1 cellular context compared by ENCODE assay signal in genomic region chr2:60553992-60554648, GRCh38.
TF ChIP-seq lines count a peak whose summit lies in the region.

No MANE protein-coding gene starts in this region.

TF ChIP-seq in HEK293, 187 proteins besides CTCF, POLR2A, EP300 and RAD21 (continued from another document and continues in another):
- TF ChIP-seq REST (tag by site-specific recombination; IDR thresholded peaks at IDR 0.05) (no peak), ZFP37 (tag by site-specific recombination; IDR thresholded peaks at IDR 0.05) (peak; percentile 48; the same call in 1 of the 2 replicates), KLF9 (tag by site-specific recombination; IDR thresholded peaks at IDR 0.05; ENCODE audit: low read depth) (peak; percentile 70), ZBTB20 (tag by site-specific recombination; IDR thresholded peaks at IDR 0.05) (peak; percentile 74), ZBTB10 (tag by site-specific recombination; IDR thresholded peaks at IDR 0.05) (0 out of 2 replicates have a peak, but pooled peaks have one; percentile 40), ZNF776 (tag by site-specific recombination; IDR thresholded peaks at IDR 0.05; ENCODE audit: borderline replicate concordance) (no peak), ZNF335 (tag by site-specific recombination; conservative IDR thresholded peaks at IDR 0.05) (peak; percentile 11; the same call in 1 of the 2 replicates), ZNF37A (tag by site-specific recombination; IDR thresholded peaks at IDR 0.05) (no peak), ZNF596 (tag by site-specific recombination; IDR thresholded peaks at IDR 0.05) (0 out of 2 replicates have a peak, but pooled peaks have one; percentile 52), ZBTB7A (tag by site-specific recombination; IDR thresholded peaks at IDR 0.05; ENCODE audit: low read depth) (no peak), ZNF423 (tag by site-specific recombination; IDR thresholded peaks at IDR 0.05) (0 out of 2 replicates have a peak, but pooled peaks have one; percentile 6), KLF8 (tag by site-specific recombination; IDR thresholded peaks at IDR 0.05) (peak; percentile 37; the same call in 1 of the 2 replicates), ZNF521 (tag by site-specific recombination; IDR thresholded peaks at IDR 0.05) (no peak), EGR2 (tag by site-specific recombination; IDR thresholded peaks at IDR 0.05; ENCODE audit: low read depth) (peak; percentile 59), ZNF692 (tag by site-specific recombination; IDR thresholded peaks at IDR 0.05) (no peak), PRDM1 (tag by site-specific recombination; IDR thresholded peaks at IDR 0.05) (peak; percentile 55; the same call in 1 of the 2 replicates), SETDB1 (IDR thresholded peaks at IDR 0.05; ENCODE audit: insufficient read length, low read length) (no peak), ZFP3 (tag by site-specific recombination; IDR thresholded peaks at IDR 0.05; ENCODE audit: low read depth) (no peak), ZNF416 (tag by site-specific recombination; IDR thresholded peaks at IDR 0.05) (no peak), ZNF341 (tag by site-specific recombination; IDR thresholded peaks at IDR 0.05; ENCODE audit: low read depth) (peak; percentile 84), ZBTB17 (tag by site-specific recombination; IDR thresholded peaks at IDR 0.05) (0 out of 2 replicates have a peak, but pooled peaks have one; percentile 7), GLI2 (tag by site-specific recombination; IDR thresholded peaks at IDR 0.05; ENCODE audit: borderline replicate concordance, low read depth) (no peak), ZNF140 (tag by site-specific recombination; IDR thresholded peaks at IDR 0.05) (no peak), ZSCAN30 (tag by site-specific recombination; IDR thresholded peaks at IDR 0.05) (no peak), ZFHX2 (tag by site-specific recombination; conservative IDR thresholded peaks at IDR 0.05) (peak; percentile 75), ZFP41 (tag by site-specific recombination; IDR thresholded peaks at IDR 0.05; ENCODE audit: borderline replicate concordance) (no peak), ZNF518A (tag by site-specific recombination; conservative IDR thresholded peaks at IDR 0.05; ENCODE audit: low read depth) (no peak), ZNF148 (tag by site-specific recombination; IDR thresholded peaks at IDR 0.05; ENCODE audit: borderline replicate concordance) (no peak), ZBTB26 (tag by site-specific recombination; optimal IDR thresholded peaks at IDR 0.05) (peak; percentile 89), PRDM4 (tag by site-specific recombination; IDR thresholded peaks at IDR 0.05) (no peak), ZNF571 (tag by site-specific recombination; IDR thresholded peaks at IDR 0.05) (no peak), ZNF426 (tag by site-specific recombination; IDR thresholded peaks at IDR 0.05) (no peak), SP3 (tag by site-specific recombination; IDR thresholded peaks at IDR 0.05) (peak; percentile 32), ZNF398 (tag by site-specific recombination; IDR thresholded peaks at IDR 0.05) (peak; percentile 65), ZNF747 (tag by site-specific recombination; IDR thresholded peaks at IDR 0.05) (no peak)
